17 cellular contexts compared by ENCODE assay signal in genomic region chr15:40549894-40550293, GRCh38. TPM values are rescaled to one million over a fixed set of nuclear protein-coding genes. Genes with fewer than 3 reads are reported as not detected.
DNase-seq lines count a peak whose midpoint lies in the region; ATAC-seq, FAIRE-seq and TF ChIP-seq lines count a peak whose summit lies in the region.
"Had no signal": no experiment of that assay in that cellular context is flagged by ENCODE, and none has a peak within 500 bp of the region (broad histone marks: within the 10 kb centered on the region; RNA-seq: fewer than 3 reads in every experiment).

No MANE protein-coding gene starts in this region.

- peak overlapping the region; percentile 67 to 97 (median 69) for H3K27ac Mint-ChIP-seq in IgD-negative memory B cell
- H3K27ac Mint-ChIP-seq in stimulated activated naive B cell treated with anti-CD40 and anti-IgM and Interleukin-4, amounts not matched to agents 10 μg/mL and 1 μg/mL and 100 μg/mL, for 72 hours, result peak overlapping the region; percentile 86
- H3K27ac Mint-ChIP-seq: activated CD4-positive, alpha-beta memory T cell treated with anti-CD3 and anti-CD28 coated beads, Interleukin-2, amount 10 ng/mL, durations not matched to agents 7 days and 5 days; CD4-positive, CD25-positive, alpha-beta regulatory T cell; nephron progenitor cell had no signal

- H3K36me3 ChIP-seq in gastroesophageal sphincter, result peaks cover 0 to 76% of the 10 kb centered on the region in 2 donors

- H3K9me3 ChIP-seq in gastroesophageal sphincter, result no peaks in the 10 kb centered on the region
- H3K9me3 ChIP-seq: tibial nerve had no signal

- no peak for TF ChIP-seq POLR2A in gastroesophageal sphincter (IDR thresholded peaks at IDR 0.05)

- H3K9me3 Mint-ChIP-seq in IgD-negative memory B cell, result peaks cover 0 to 2% (median 0%) of the 10 kb centered on the region in 3 donors
- peaks cover 5% of the 10 kb centered on the region in 2 donors for H3K9me3 Mint-ChIP-seq in stimulated activated naive B cell treated with anti-CD40 and anti-IgM and Interleukin-4, amounts not matched to agents 10 μg/mL and 1 μg/mL and 100 μg/mL, for 72 hours
- H3K9me3 Mint-ChIP-seq: activated CD4-positive, alpha-beta memory T cell treated with anti-CD3 and anti-CD28 coated beads, Interleukin-2, amount 10 ng/mL, durations not matched to agents 7 days and 5 days; CD4-positive, CD25-positive, alpha-beta regulatory T cell; nephron progenitor cell had no signal

- no peaks in the 10 kb centered on the region for H3K27me3 Mint-ChIP-seq in IgD-negative memory B cell
- no peaks in the 10 kb centered on the region for H3K27me3 Mint-ChIP-seq in stimulated activated naive B cell treated with anti-CD40 and anti-IgM and Interleukin-4, amounts not matched to agents 10 μg/mL and 1 μg/mL and 100 μg/mL, for 72 hours
- H3K27me3 Mint-ChIP-seq: activated CD4-positive, alpha-beta memory T cell treated with anti-CD3 and anti-CD28 coated beads, Interleukin-2, amount 10 ng/mL, durations not matched to agents 7 days and 5 days; CD4-positive, CD25-positive, alpha-beta regulatory T cell had no signal

- no peak overlapping the region for H3K4me3 ChIP-seq in gastroesophageal sphincter
- H3K4me3 ChIP-seq: tibial nerve had no signal

- no peak for TF ChIP-seq EP300 in gastroesophageal sphincter (IDR thresholded peaks at IDR 0.05)

- intact Hi-C loops in cardiac septum (cut with DNase I), result no loop called here

- no peak for TF ChIP-seq CTCF in gastroesophageal sphincter (IDR thresholded peaks at IDR 0.05)

- 33% methylated on average over 5 of the region's 9 CpGs; no CpG with 5 or more reads in 1 of the 2 donors for WGBS in gastroesophageal sphincter (ENCODE audit: low coverage in 1 of 2), 2 donors

- FAIRE-seq in frontal cortex (lab: Jason Lieb, UNC), result no peak

- no peaks in the 10 kb centered on the region for H3K27me3 ChIP-seq in gastroesophageal sphincter
- H3K27me3 ChIP-seq: tibial nerve had no signal

- DNase-seq in NCI-H1694 treated with DMSO at 0.1 percent for 48 hours (lab: John Stamatoyannopoulos, UW), result peak; percentile 4
- DNase-seq in NCI-H1694 (lab: John Stamatoyannopoulos, UW), result no peak
- DNase-seq in cardiac septum (ENCODE audit: low spot score), result peak; percentile 92
- DNase-seq in stimulated activated naive B cell treated with anti-CD40 and anti-IgM and Interleukin-4, amounts not matched to agents 10 μg/mL and 1 μg/mL and 100 μg/mL, for 72 hours, result no peak
- no peak for DNase-seq in activated CD4-positive, CD25-positive, alpha-beta regulatory T cell treated with anti-CD3 and anti-CD28 coated beads, Interleukin-2, amount 50 U/mL, for 72 hours
- DNase-seq in frontal cortex (ENCODE audit: low spot score in 2 of 2), result no peak
- DNase-seq: activated CD4-positive, alpha-beta memory T cell treated with anti-CD3 and anti-CD28 coated beads, Interleukin-2, amount 10 ng/mL, durations not matched to agents 7 days and 5 days; CD4-positive, CD25-positive, alpha-beta regulatory T cell; NCI-H1930; nephron progenitor cell; stimulated activated CD4-positive, alpha-beta T cell treated with anti-CD3 and anti-CD28 coated beads, Interleukin-1b, Interleukin-23, amount 100 ng/mL, for 48 hours; T1000 had no signal

- peak; percentile 3 to 20 for ATAC-seq in stimulated activated naive B cell treated with anti-CD40 and anti-IgM and Interleukin-4, amounts not matched to agents 10 μg/mL and 1 μg/mL and 100 μg/mL, for 72 hours (replicated peaks)
- no peak for ATAC-seq in gastroesophageal sphincter

- no peak overlapping the region for H3K27ac ChIP-seq in gastroesophageal sphincter
- H3K27ac ChIP-seq: 22Rv1, HL-60, tibial nerve had no signal

- no peaks in the 10 kb centered on the region for H3K4me1 ChIP-seq in gastroesophageal sphincter
- H3K4me1 ChIP-seq: tibial nerve had no signal

- H3K4me3 Mint-ChIP-seq in IgD-negative memory B cell, result peak overlapping the region; percentile 57 to 76 (median 67)
- peak overlapping the region; percentile 77 to 79 for H3K4me3 Mint-ChIP-seq in stimulated activated naive B cell treated with anti-CD40 and anti-IgM and Interleukin-4, amounts not matched to agents 10 μg/mL and 1 μg/mL and 100 μg/mL, for 72 hours
- H3K4me3 Mint-ChIP-seq: activated CD4-positive, alpha-beta memory T cell treated with anti-CD3 and anti-CD28 coated beads, Interleukin-2, amount 10 ng/mL, durations not matched to agents 7 days and 5 days; CD4-positive, CD25-positive, alpha-beta regulatory T cell; nephron progenitor cell had no signal

- peaks cover 16% of the 10 kb centered on the region for H3K36me3 Mint-ChIP-seq in IgD-negative memory B cell
- peaks cover 47 to 79% of the 10 kb centered on the region in 2 donors for H3K36me3 Mint-ChIP-seq in stimulated activated naive B cell treated with anti-CD40 and anti-IgM and Interleukin-4, amounts not matched to agents 10 μg/mL and 1 μg/mL and 100 μg/mL, for 72 hours

- peaks cover 42 to 65% (median 49%) of the 10 kb centered on the region in 3 donors for H3K4me1 Mint-ChIP-seq in IgD-negative memory B cell
- peaks cover 70 to 99% of the 10 kb centered on the region in 2 donors for H3K4me1 Mint-ChIP-seq in stimulated activated naive B cell treated with anti-CD40 and anti-IgM and Interleukin-4, amounts not matched to agents 10 μg/mL and 1 μg/mL and 100 μg/mL, for 72 hours
- H3K4me1 Mint-ChIP-seq: activated CD4-positive, alpha-beta memory T cell treated with anti-CD3 and anti-CD28 coated beads, Interleukin-2, amount 10 ng/mL, durations not matched to agents 7 days and 5 days had no signal

RNA-seq across cellular contexts. Expression of gene CCDC32, which starts 14.9 kb away (rescaled TPM):
- polyA plus RNA-seq in IgD-negative memory B cell, result 131 TPM
- 21.3 TPM for total RNA-seq in cardiac septum
- 10 to 100 TPM; 16.2 to 45.8 (median 34.0) TPM for total RNA-seq in gastroesophageal sphincter
- 23.6 TPM for total RNA-seq in frontal cortex

RNA-seq across cellular contexts. Expression of gene RPUSD2, which starts 19.2 kb away (rescaled TPM):
- 19.7 TPM for polyA plus RNA-seq in IgD-negative memory B cell
- total RNA-seq in cardiac septum (8.7 TPM), gastroesophageal sphincter (10 to 100 TPM in 1 of 4 donors, 1 to 10 TPM in 3; 7.2 to 11.6 (median 8.7) TPM), frontal cortex (15.9 TPM)

RNA-seq across cellular contexts. Expression of gene KNL1, which starts 44.2 kb away (rescaled TPM):
- polyA plus RNA-seq in IgD-negative memory B cell, result 1.1 TPM
- total RNA-seq in cardiac septum (0.43 TPM), gastroesophageal sphincter (under 1 TPM; 0.23 to 0.89 (median 0.57) TPM), frontal cortex (6.5 TPM)

Comparison
In these comparisons a context has a peak if more than half of its experiments do, and no peak if none do; other contexts are left out.
1. DNase-seq: peak in NCI-H1694 treated with DMSO at 0.1 percent for 48 hours (single experiment) and cardiac septum (single experiment); none in NCI-H1694 (single experiment), stimulated activated naive B cell treated with anti-CD40 and anti-IgM and Interleukin-4, amounts not matched to agents 10 μg/mL and 1 μg/mL and 100 μg/mL, for 72 hours (single experiment), activated CD4-positive, CD25-positive, alpha-beta regulatory T cell treated with anti-CD3 and anti-CD28 coated beads, Interleukin-2, amount 50 U/mL, for 72 hours (single experiment) and frontal cortex (0 of 2).